8 cellular contexts compared by ENCODE assay signal in genomic region chr9:134449180-134449916, GRCh38.
DNase-seq lines count a peak whose midpoint lies in the region; ATAC-seq lines count a peak whose summit lies in the region.

No MANE protein-coding gene starts in this region.

- no peak overlapping the region for H3K4me3 Mint-ChIP-seq in activated CD4-positive, alpha-beta memory T cell treated with anti-CD3 and anti-CD28 coated beads, Interleukin-2, amount 10 ng/mL, durations not matched to agents 7 days and 5 days

- CTCF ChIA-PET in activated CD4-positive, alpha-beta memory T cell treated with anti-CD3 and anti-CD28 coated beads, Interleukin-2, amount 10 ng/mL, durations not matched to agents 7 days and 5 days (lab: Charles Lee) = interaction anchor here (0.6 to 2.0 kb wide), 10 partner anchors 10 to 291 kb away, joined by 3 to 8 read pairs (median 3); no protein-coding TSS in a partner anchor

- H3K27ac Mint-ChIP-seq in activated CD4-positive, alpha-beta memory T cell treated with anti-CD3 and anti-CD28 coated beads, Interleukin-2, amount 10 ng/mL, durations not matched to agents 7 days and 5 days = no peak overlapping the region

- peaks cover 3% of the 10 kb centered on the region for H3K36me3 Mint-ChIP-seq in activated CD4-positive, alpha-beta memory T cell treated with anti-CD3 and anti-CD28 coated beads, Interleukin-2, amount 10 ng/mL, durations not matched to agents 7 days and 5 days (ENCODE audit: low read depth)

- DNase-seq in AG08396 (ENCODE audit: low spot score) (peak; percentile 96), NCI-H748 (lab: John Stamatoyannopoulos, UW; ENCODE audit: unreplicated experiment) (peak; percentile 92), lung microvascular endothelial cell (ENCODE audit: low read depth in 2 of 2) (peak; percentile 94 to 97)
- DNase-seq in activated CD4-positive, alpha-beta memory T cell treated with anti-CD3 and anti-CD28 coated beads, Interleukin-2, amount 10 ng/mL, durations not matched to agents 7 days and 5 days = peak; percentile 73
- DNase-seq in effector CD8-positive, alpha-beta T cell (lab: John Stamatoyannopoulos, UW) = peak; percentile 70
- DNase-seq in stimulated activated CD8-positive, alpha-beta memory T cell treated with anti-CD3 and anti-CD28 coated beads, Interleukin-15, amount 100 ng/mL, for 24 hours (ENCODE audit: low read depth) = peak; percentile 35

- H3K9me3 Mint-ChIP-seq in activated CD4-positive, alpha-beta memory T cell treated with anti-CD3 and anti-CD28 coated beads, Interleukin-2, amount 10 ng/mL, durations not matched to agents 7 days and 5 days = peaks cover 15% of the 10 kb centered on the region

- H3K27me3 Mint-ChIP-seq in activated CD4-positive, alpha-beta memory T cell treated with anti-CD3 and anti-CD28 coated beads, Interleukin-2, amount 10 ng/mL, durations not matched to agents 7 days and 5 days = peaks cover 6% of the 10 kb centered on the region

- ATAC-seq in GM18868 (IDR thresholded peaks at IDR 0.05; ENCODE audit: unreplicated experiment) (peak; percentile 84), HG03439 (IDR thresholded peaks at IDR 0.05; ENCODE audit: unreplicated experiment) (peak; percentile 73)

- peaks cover 5% of the 10 kb centered on the region for H3K4me1 Mint-ChIP-seq in activated CD4-positive, alpha-beta memory T cell treated with anti-CD3 and anti-CD28 coated beads, Interleukin-2, amount 10 ng/mL, durations not matched to agents 7 days and 5 days

- POLR2A ChIA-PET in activated CD4-positive, alpha-beta memory T cell treated with anti-CD3 and anti-CD28 coated beads, Interleukin-2, amount 10 ng/mL, durations not matched to agents 7 days and 5 days (lab: Charles Lee) = no interaction called here

Comparison
In these comparisons a context has a peak if more than half of its experiments do, and no peak if none do; other contexts are left out.
1. Peak in every context shown above with its lines: DNase-seq and ATAC-seq.
2. DNase-seq: peak in every context shown above with its lines; median percentile 96 in AG08396; 96 in lung microvascular endothelial cell; 92 in NCI-H748; 73 in activated CD4-positive, alpha-beta memory T cell treated with anti-CD3 and anti-CD28 coated beads, Interleukin-2, amount 10 ng/mL, durations not matched to agents 7 days and 5 days; 70 in effector CD8-positive, alpha-beta T cell; 35 in stimulated activated CD8-positive, alpha-beta memory T cell treated with anti-CD3 and anti-CD28 coated beads, Interleukin-15, amount 100 ng/mL, for 24 hours.